10 cellular contexts compared by ENCODE assay signal in genomic region chr11:74417860-74418508, GRCh38. TPM values are rescaled to one million over a fixed set of nuclear protein-coding genes. Genes with fewer than 3 reads are reported as not detected.
DNase-seq lines count a peak whose midpoint lies in the region; ATAC-seq and TF ChIP-seq lines count a peak whose summit lies in the region.
"Had no signal": no experiment of that assay in that cellular context is flagged by ENCODE, and none has a peak within 500 bp of the region (broad histone marks: within the 10 kb centered on the region; RNA-seq: fewer than 3 reads in every experiment).

No MANE protein-coding gene starts in this region.

- H3K27ac Mint-ChIP-seq in T-helper 1 cell treated with Interleukin-12 subunit alpha and Interleukin-12 subunit beta and Interleukin-4 antibody, amounts not matched to agents 30 μg/mL and 1 μg/mL, for 36 hours = peak overlapping the region; percentile 12
- H3K27ac Mint-ChIP-seq in stimulated activated naive CD8-positive, alpha-beta T cell treated with anti-CD3 and anti-CD28 coated beads, Interleukin-15, amount 100 ng/mL, for 72 hours = peak overlapping the region; percentile 36 to 96

- no peaks in the 10 kb centered on the region for H3K9me3 Mint-ChIP-seq in T-helper 1 cell treated with Interleukin-12 subunit alpha and Interleukin-12 subunit beta and Interleukin-4 antibody, amounts not matched to agents 30 μg/mL and 1 μg/mL, for 36 hours
- peaks cover 0 to under 1% of the 10 kb centered on the region in 2 donors for H3K9me3 Mint-ChIP-seq in stimulated activated naive CD8-positive, alpha-beta T cell treated with anti-CD3 and anti-CD28 coated beads, Interleukin-15, amount 100 ng/mL, for 72 hours

- TF ChIP-seq CTCF in VCaP (conservative IDR thresholded peaks at IDR 0.05) = no peak
- no peak for TF ChIP-seq CTCF in right atrium auricular region (IDR thresholded peaks at IDR 0.05)

- H3K4me1 ChIP-seq in right atrium auricular region = no peaks in the 10 kb centered on the region

- H3K27ac ChIP-seq in VCaP (peak overlapping the region; percentile 84), right atrium auricular region (peak overlapping the region; percentile 69)

- no peaks in the 10 kb centered on the region for H3K27me3 Mint-ChIP-seq in T-helper 1 cell treated with Interleukin-12 subunit alpha and Interleukin-12 subunit beta and Interleukin-4 antibody, amounts not matched to agents 30 μg/mL and 1 μg/mL, for 36 hours (ENCODE audit: low read depth)
- H3K27me3 Mint-ChIP-seq in stimulated activated naive CD8-positive, alpha-beta T cell treated with anti-CD3 and anti-CD28 coated beads, Interleukin-15, amount 100 ng/mL, for 72 hours = no peaks in the 10 kb centered on the region

- no peak overlapping the region for H3K4me3 ChIP-seq in right atrium auricular region

- peaks cover 6% of the 10 kb centered on the region for H3K4me1 Mint-ChIP-seq in T-helper 1 cell treated with Interleukin-12 subunit alpha and Interleukin-12 subunit beta and Interleukin-4 antibody, amounts not matched to agents 30 μg/mL and 1 μg/mL, for 36 hours (ENCODE audit: low read depth)
- H3K4me1 Mint-ChIP-seq in stimulated activated naive CD8-positive, alpha-beta T cell treated with anti-CD3 and anti-CD28 coated beads, Interleukin-15, amount 100 ng/mL, for 72 hours = peaks cover 34% of the 10 kb centered on the region

- ATAC-seq in stimulated activated naive CD8-positive, alpha-beta T cell treated with anti-CD3 and anti-CD28 coated beads, Interleukin-15, amount 100 ng/mL, for 72 hours = peak; percentile 67
- no peak for ATAC-seq in HG03025 (IDR thresholded peaks at IDR 0.05; ENCODE audit: low FRiP score, unreplicated experiment)

- no peaks in the 10 kb centered on the region for H3K36me3 Mint-ChIP-seq in T-helper 1 cell treated with Interleukin-12 subunit alpha and Interleukin-12 subunit beta and Interleukin-4 antibody, amounts not matched to agents 30 μg/mL and 1 μg/mL, for 36 hours (ENCODE audit: low read depth)

- H3K9me3 ChIP-seq in right atrium auricular region = no peaks in the 10 kb centered on the region

- no peaks in the 10 kb centered on the region for H3K27me3 ChIP-seq in right atrium auricular region

- no peaks in the 10 kb centered on the region for H3K36me3 ChIP-seq in right atrium auricular region

- DNase-seq in T-helper 1 cell (no peak), right atrium auricular region (ENCODE audit: low spot score) (no peak), hippocampal formation (lab: John Stamatoyannopoulos, UW) (no peak)
- peak in 1 of 2 donors; percentile 18 for DNase-seq in stimulated activated naive CD8-positive, alpha-beta T cell treated with anti-CD3 and anti-CD28 coated beads, Interleukin-15, amount 100 ng/mL, for 72 hours
- no peak for DNase-seq in stimulated activated CD4-positive, alpha-beta T cell treated with anti-CD3 and anti-CD28 coated beads, Interleukin-4, amount 100 ng/mL, for 24 hours
- DNase-seq: activated CD8-positive, alpha-beta memory T cell treated with anti-CD3 and anti-CD28 coated beads, Interleukin-2, amount 50 U/mL, for 4 hours; NCI-H82 had no signal

- no peak overlapping the region for H3K4me3 Mint-ChIP-seq in T-helper 1 cell treated with Interleukin-12 subunit alpha and Interleukin-12 subunit beta and Interleukin-4 antibody, amounts not matched to agents 30 μg/mL and 1 μg/mL, for 36 hours
- H3K4me3 Mint-ChIP-seq in stimulated activated naive CD8-positive, alpha-beta T cell treated with anti-CD3 and anti-CD28 coated beads, Interleukin-15, amount 100 ng/mL, for 72 hours = peak overlapping the region; percentile 15 to 25

RNA-seq across cellular contexts. Expression of gene PGM2L1, which starts 19.8 kb away (rescaled TPM):
- total RNA-seq in right atrium auricular region = 1 to 10 TPM; 2.3 to 3.4 TPM

RNA-seq across cellular contexts. Expression of gene KCNE3, which starts 49.4 kb away (rescaled TPM):
- total RNA-seq in right atrium auricular region = 1 to 10 TPM; 1.4 to 3.3 TPM
